Comparison of ENCODE assay signal across 21 cellular contexts in the genomic region with DNA sequence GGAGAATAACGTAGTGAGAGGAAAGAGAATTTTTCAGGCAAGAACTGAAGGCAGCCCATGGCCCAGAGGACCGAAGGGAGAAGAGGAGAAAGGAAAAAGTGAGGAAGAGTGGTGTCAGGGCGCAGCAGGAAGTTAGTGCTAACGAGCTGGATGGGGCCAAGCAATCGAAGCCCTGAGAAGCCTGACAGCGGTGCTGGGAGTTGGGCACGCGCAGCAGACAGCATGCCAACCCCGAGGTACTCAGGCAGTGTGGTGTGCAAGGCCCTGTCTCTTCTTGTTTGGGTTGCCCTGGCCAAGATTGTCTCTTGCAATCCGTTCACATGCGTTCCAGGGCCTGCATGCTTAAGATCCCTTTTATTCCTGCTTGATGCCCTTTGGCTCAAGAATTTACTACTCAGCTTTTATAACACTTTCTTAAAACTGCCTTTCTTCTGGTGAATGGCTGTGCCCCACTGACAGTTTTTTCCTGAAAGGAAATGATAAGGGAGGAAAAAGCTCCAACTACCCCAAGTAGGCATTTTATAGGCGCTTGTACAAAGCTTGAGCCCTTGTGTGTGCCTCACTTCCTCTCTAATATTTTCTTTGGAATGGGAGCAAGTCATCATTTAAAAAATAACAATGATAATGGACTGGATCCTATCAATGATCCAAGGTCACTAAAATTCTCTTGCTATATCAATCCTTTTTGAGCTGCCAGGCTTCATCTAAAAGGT.
DNase-seq lines count a peak whose midpoint lies in the region; TF ChIP-seq lines count a peak whose summit lies in the region.
"Had no signal": no experiment of that assay in that cellular context is flagged by ENCODE, and none has a peak within 500 bp of the region (broad histone marks: within the 10 kb centered on the region; RNA-seq: fewer than 3 reads in every experiment).

No MANE protein-coding gene starts in this region.

- no peak overlapping the region for H3K4me3 Mint-ChIP-seq in H9
- no peak overlapping the region for H3K4me3 Mint-ChIP-seq in endothelial cell (ENCODE audit: unreplicated experiment)
- H3K4me3 Mint-ChIP-seq: B cell; CD8-positive, alpha-beta T cell had no signal

- H3K56ac ChIP-seq in H9 (ENCODE audit: insufficient read length, low read depth, low read length), result no peak overlapping the region

- H4K5ac ChIP-seq in H9 (ENCODE audit: insufficient read length, low read depth, low read length), result no peak overlapping the region

- no peak overlapping the region for H2BK12ac ChIP-seq in H9 (ENCODE audit: insufficient read length, low read depth, low read length)
- H2BK12ac ChIP-seq in trophoblast cell (ENCODE audit: low read length), result no peak overlapping the region

- no peaks in the 10 kb centered on the region for H3K79me2 ChIP-seq in ACC112 (ENCODE audit: control insufficient read depth, insufficient read depth, low read length, unreplicated experiment)
- H3K79me2 ChIP-seq in H9 (ENCODE audit: insufficient read depth, low read length), result no peaks in the 10 kb centered on the region
- no peaks in the 10 kb centered on the region for H3K79me2 ChIP-seq in osteoblast (ENCODE audit: insufficient read depth, low read length)
- no peaks in the 10 kb centered on the region for H3K79me2 ChIP-seq in trophoblast cell (ENCODE audit: control insufficient read depth, insufficient read depth, low read length, poor library complexity)

- H3K27ac ChIP-seq in ACC112 (ENCODE audit: low read depth, low read length), result no peak overlapping the region
- H3K27ac ChIP-seq in H9 (ENCODE audit: insufficient read length, low read depth, low read length), result no peak overlapping the region
- no peak overlapping the region for H3K27ac ChIP-seq in osteoblast (ENCODE audit: low read depth, low read length)
- no peak overlapping the region for H3K27ac ChIP-seq in esophagus muscularis mucosa (replicated peaks in 1 of 4)
- H3K27ac ChIP-seq in trophoblast cell (ENCODE audit: low read depth, low read length), result no peak overlapping the region
- H3K27ac ChIP-seq: C4-2B, GM23248, RWPE1 had no signal

- H3K27me3 ChIP-seq in ACC112 (ENCODE audit: insufficient read depth, low read length), result no peaks in the 10 kb centered on the region
- no peaks in the 10 kb centered on the region for H3K27me3 ChIP-seq in H9 (ENCODE audit: insufficient read depth, low read length)
- peaks cover 11% of the 10 kb centered on the region for H3K27me3 ChIP-seq in osteoblast (ENCODE audit: insufficient read depth, low read length)
- peaks cover 0 to 9% (median 0%) of the 10 kb centered on the region in 4 donors for H3K27me3 ChIP-seq in esophagus muscularis mucosa
- H3K27me3 ChIP-seq in trophoblast cell (ENCODE audit: insufficient read depth, low read length), result no peaks in the 10 kb centered on the region

- H3K27ac Mint-ChIP-seq in H9, result peak overlapping the region in 2 of 3 experiments; percentile 16 to 59; a peak in 3 of 7 replicates
- H3K27ac Mint-ChIP-seq in endothelial cell (ENCODE audit: unreplicated experiment), result peak overlapping the region; percentile 50
- H3K27ac Mint-ChIP-seq: B cell; CD8-positive, alpha-beta T cell had no signal

- H3K4ac ChIP-seq in H9 (ENCODE audit: low read depth, low read length) (no peak overlapping the region), trophoblast cell (ENCODE audit: low read depth, low read length) (no peak overlapping the region)

- no peaks in the 10 kb centered on the region for H3K36me3 ChIP-seq in ACC112 (ENCODE audit: insufficient read depth, low read length)
- H3K36me3 ChIP-seq in osteoblast (ENCODE audit: insufficient read depth, low read length), result no peaks in the 10 kb centered on the region
- peaks cover 0 to 21% (median 0%) of the 10 kb centered on the region in 4 donors for H3K36me3 ChIP-seq in esophagus muscularis mucosa
- H3K36me3 ChIP-seq in trophoblast cell (ENCODE audit: control insufficient read depth in 1 of 2, insufficient read depth in 2 of 2, low read length in 2 of 2), result no peaks in the 10 kb centered on the region

- no CpG with 5 or more reads among the region's 12 CpGs for WGBS in H9 (ENCODE audit: extremely low coverage, insufficient read length, low lambda C conversion rate)
- 67% methylated on average over 12 of the region's 12 CpGs for WGBS in esophagus muscularis mucosa
- no CpG with 5 or more reads among the region's 12 CpGs for WGBS in trophoblast cell (ENCODE audit: extremely low coverage, insufficient coverage, insufficient read length)

- peak overlapping the region; percentile 6 for H2AFZ ChIP-seq in ACC112 (ENCODE audit: low read length, unreplicated experiment)
- no peak overlapping the region for H2AFZ ChIP-seq in H9 (ENCODE audit: low read length)
- H2AFZ ChIP-seq in osteoblast (ENCODE audit: low read length), result no peak overlapping the region
- H2AFZ ChIP-seq in trophoblast cell (ENCODE audit: insufficient read depth, low read length, poor library complexity), result no peak overlapping the region
- H2AFZ ChIP-seq: GM23248 had no signal

- H3T11ph ChIP-seq in H9 (ENCODE audit: low read length), result no peak overlapping the region

- H3K23ac ChIP-seq in H9 (ENCODE audit: insufficient read length, low read depth, low read length) (no peak overlapping the region), trophoblast cell (ENCODE audit: low read length) (no peak overlapping the region)

- H3K14ac ChIP-seq in H9 (ENCODE audit: insufficient read depth, low read length) (no peak overlapping the region), trophoblast cell (ENCODE audit: low read length) (no peak overlapping the region)

- H3K9me3 Mint-ChIP-seq in H9 (no peaks in the 10 kb centered on the region), endothelial cell (ENCODE audit: unreplicated experiment) (no peaks in the 10 kb centered on the region)
- H3K9me3 Mint-ChIP-seq: CD8-positive, alpha-beta T cell had no signal

- H3K4me2 ChIP-seq in H9 (ENCODE audit: insufficient read depth, insufficient read length, low read length) (no peak overlapping the region), osteoblast (ENCODE audit: insufficient read depth, low read length) (no peak overlapping the region), trophoblast cell (ENCODE audit: low read length) (no peak overlapping the region)

- H3K4me1 Mint-ChIP-seq in H9 (peaks cover 27 to 28% of the 10 kb centered on the region in 2 experiments), endothelial cell (ENCODE audit: unreplicated experiment) (peaks cover 33% of the 10 kb centered on the region)

- no peak for TF ChIP-seq EP300 in esophagus muscularis mucosa (IDR thresholded peaks at IDR 0.05)

- H4K8ac ChIP-seq in H9 (replicated peaks; ENCODE audit: insufficient read length, low read depth, low read length) (no peak overlapping the region), trophoblast cell (ENCODE audit: low read depth, low read length) (no peak overlapping the region)

- H2BK120ac ChIP-seq in H9 (ENCODE audit: low read depth, low read length, poor library complexity, severe bottlenecking) (no peak overlapping the region), trophoblast cell (ENCODE audit: insufficient read depth, low read length, poor library complexity) (no peak overlapping the region)

- H4K91ac ChIP-seq in H9 (ENCODE audit: insufficient read length, low read depth, low read length), result no peak overlapping the region
- no peak overlapping the region for H4K91ac ChIP-seq in trophoblast cell (ENCODE audit: low read depth, low read length)

- H3K23me2 ChIP-seq in H9 (ENCODE audit: insufficient read length, low read depth, low read length, poor library complexity, severe bottlenecking), result no peaks in the 10 kb centered on the region

- H3K4me3 ChIP-seq in ACC112 (ENCODE audit: low read depth, low read length), result no peak overlapping the region
- no peak overlapping the region for H3K4me3 ChIP-seq in osteoblast (ENCODE audit: insufficient read depth, low read length)
- H3K4me3 ChIP-seq in esophagus muscularis mucosa, result no peak overlapping the region
- no peak overlapping the region for H3K4me3 ChIP-seq in trophoblast cell (ENCODE audit: low read depth, low read length)
- H3K4me3 ChIP-seq: GM23248 had no signal

- H4K20me1 ChIP-seq in H9 (ENCODE audit: control insufficient read depth, insufficient read depth, insufficient read length) (no peaks in the 10 kb centered on the region), osteoblast (ENCODE audit: insufficient read depth, low read length) (no peaks in the 10 kb centered on the region)

- H3K9ac ChIP-seq in H9 (ENCODE audit: extremely low read depth, insufficient read length, low read length) (no peak overlapping the region), trophoblast cell (ENCODE audit: low read length) (no peak overlapping the region)
- H3K9ac ChIP-seq: GM23248 had no signal

- no peak overlapping the region for H4K12ac ChIP-seq in trophoblast cell (ENCODE audit: low read depth, low read length)

- no peaks in the 10 kb centered on the region for H3K9me3 ChIP-seq in H9 (ENCODE audit: control insufficient read depth, low read depth, low read length)
- H3K9me3 ChIP-seq in osteoblast (ENCODE audit: low read depth, low read length), result no peaks in the 10 kb centered on the region
- no peaks in the 10 kb centered on the region for H3K9me3 ChIP-seq in esophagus muscularis mucosa
- no peaks in the 10 kb centered on the region for H3K9me3 ChIP-seq in trophoblast cell (ENCODE audit: insufficient read depth, low read depth, low read length)
- H3K9me3 ChIP-seq: Caco-2 had no signal

- no peak overlapping the region for H2AK5ac ChIP-seq in H9 (ENCODE audit: insufficient read length, low read length)
- H2AK5ac ChIP-seq in trophoblast cell (ENCODE audit: low read length), result no peak overlapping the region

- no peak for TF ChIP-seq POLR2A in esophagus muscularis mucosa (IDR thresholded peaks at IDR 0.05; ENCODE audit: low read depth)

- H3K36me3 Mint-ChIP-seq in H9 (ENCODE audit: insufficient read depth in 1 of 3, low read depth in 3 of 3) (peaks cover 8 to 48% (median 19%) of the 10 kb centered on the region in 3 experiments; a peak in 6 of 7 replicates), endothelial cell (ENCODE audit: low read depth, unreplicated experiment) (peaks cover 66% of the 10 kb centered on the region)
- H3K36me3 Mint-ChIP-seq: CD8-positive, alpha-beta T cell had no signal

- no peak overlapping the region for H2BK5ac ChIP-seq in H9 (ENCODE audit: insufficient read length, low read length)
- H2BK5ac ChIP-seq in trophoblast cell (ENCODE audit: low read depth, low read length, poor library complexity), result no peak overlapping the region

- H3K4me1 ChIP-seq in ACC112 (ENCODE audit: control insufficient read depth, insufficient read depth, low read length, unreplicated experiment), result no peaks in the 10 kb centered on the region
- peaks cover 7% of the 10 kb centered on the region; the same call in 1 of the 2 replicates for H3K4me1 ChIP-seq in H9 (ENCODE audit: insufficient read depth, low read length)
- no peaks in the 10 kb centered on the region for H3K4me1 ChIP-seq in osteoblast (ENCODE audit: insufficient read depth, low read length)
- peaks cover 0 to 3% (median 0%) of the 10 kb centered on the region in 4 donors for H3K4me1 ChIP-seq in esophagus muscularis mucosa
- H3K4me1 ChIP-seq in trophoblast cell (ENCODE audit: control insufficient read depth in 1 of 2, insufficient read depth in 2 of 2, low read length in 2 of 2), result no peaks in the 10 kb centered on the region
- H3K4me1 ChIP-seq: Caco-2 had no signal

- DNase-seq in H9 (no peak), endothelial cell (ENCODE audit: low spot score) (no peak), osteoblast (ENCODE audit: insufficient read length, low spot score, missing footprints) (peak; percentile 35), NK-92 (lab: John Stamatoyannopoulos, UW; ENCODE audit: unreplicated experiment) (no peak), esophagus muscularis mucosa (ENCODE audit: extremely low spot score) (no peak), trophoblast cell (no peak)
- DNase-seq: Caco-2; CD8-positive, alpha-beta T cell; GM23248; NCI-H1092; NCI-H1417 treated with DMSO at 0.1 percent for 48 hours; NCI-H1694 treated with DMSO at 0.1 percent for 48 hours; NCI-H2081; NCI-H226; NCI-H510A; NCI-H69; SHP77 had no signal

- H2BK15ac ChIP-seq in H9 (ENCODE audit: low read depth, low read length), result no peak overlapping the region

- H3K18ac ChIP-seq in H9 (ENCODE audit: insufficient read length, low read depth, low read length) (no peak overlapping the region), trophoblast cell (ENCODE audit: low read length) (no peak overlapping the region)

- H3K79me1 ChIP-seq in H9 (ENCODE audit: insufficient read depth, low read depth, low read length, poor library complexity, severe bottlenecking) (no peaks in the 10 kb centered on the region), trophoblast cell (ENCODE audit: low read length) (no peaks in the 10 kb centered on the region)

- no peak overlapping the region for H2BK20ac ChIP-seq in H9 (ENCODE audit: low read depth, low read length, poor library complexity, severe bottlenecking)

- TF ChIP-seq CTCF in H9 (conservative IDR thresholded peaks at IDR 0.05), result no peak
- no peak for TF ChIP-seq CTCF in endothelial cell (IDR thresholded peaks at IDR 0.05; ENCODE audit: unreplicated experiment)
- no peak for TF ChIP-seq CTCF in osteoblast (IDR thresholded peaks at IDR 0.05; ENCODE audit: extremely low read depth, low read depth, low read length)
- TF ChIP-seq CTCF in esophagus muscularis mucosa (IDR thresholded peaks at IDR 0.05), result no peak

- H3K27me3 Mint-ChIP-seq in H9 (ENCODE audit: low read depth) (no peaks in the 10 kb centered on the region), endothelial cell (ENCODE audit: unreplicated experiment) (peaks cover 4% of the 10 kb centered on the region)

- intact Hi-C loops in esophagus muscularis mucosa (cut with DNase I), result no loop called here
